In genomic region chr1:18312961-18313360, GRCh38 we compare ENCODE assay signal across 1 cellular context.
TF ChIP-seq lines count a peak whose summit lies in the region.

No MANE protein-coding gene starts in this region.

TF ChIP-seq in H1, 55 proteins besides CTCF, POLR2A, EP300 and RAD21 (continued from another document):
- TF ChIP-seq, protein P1, sequence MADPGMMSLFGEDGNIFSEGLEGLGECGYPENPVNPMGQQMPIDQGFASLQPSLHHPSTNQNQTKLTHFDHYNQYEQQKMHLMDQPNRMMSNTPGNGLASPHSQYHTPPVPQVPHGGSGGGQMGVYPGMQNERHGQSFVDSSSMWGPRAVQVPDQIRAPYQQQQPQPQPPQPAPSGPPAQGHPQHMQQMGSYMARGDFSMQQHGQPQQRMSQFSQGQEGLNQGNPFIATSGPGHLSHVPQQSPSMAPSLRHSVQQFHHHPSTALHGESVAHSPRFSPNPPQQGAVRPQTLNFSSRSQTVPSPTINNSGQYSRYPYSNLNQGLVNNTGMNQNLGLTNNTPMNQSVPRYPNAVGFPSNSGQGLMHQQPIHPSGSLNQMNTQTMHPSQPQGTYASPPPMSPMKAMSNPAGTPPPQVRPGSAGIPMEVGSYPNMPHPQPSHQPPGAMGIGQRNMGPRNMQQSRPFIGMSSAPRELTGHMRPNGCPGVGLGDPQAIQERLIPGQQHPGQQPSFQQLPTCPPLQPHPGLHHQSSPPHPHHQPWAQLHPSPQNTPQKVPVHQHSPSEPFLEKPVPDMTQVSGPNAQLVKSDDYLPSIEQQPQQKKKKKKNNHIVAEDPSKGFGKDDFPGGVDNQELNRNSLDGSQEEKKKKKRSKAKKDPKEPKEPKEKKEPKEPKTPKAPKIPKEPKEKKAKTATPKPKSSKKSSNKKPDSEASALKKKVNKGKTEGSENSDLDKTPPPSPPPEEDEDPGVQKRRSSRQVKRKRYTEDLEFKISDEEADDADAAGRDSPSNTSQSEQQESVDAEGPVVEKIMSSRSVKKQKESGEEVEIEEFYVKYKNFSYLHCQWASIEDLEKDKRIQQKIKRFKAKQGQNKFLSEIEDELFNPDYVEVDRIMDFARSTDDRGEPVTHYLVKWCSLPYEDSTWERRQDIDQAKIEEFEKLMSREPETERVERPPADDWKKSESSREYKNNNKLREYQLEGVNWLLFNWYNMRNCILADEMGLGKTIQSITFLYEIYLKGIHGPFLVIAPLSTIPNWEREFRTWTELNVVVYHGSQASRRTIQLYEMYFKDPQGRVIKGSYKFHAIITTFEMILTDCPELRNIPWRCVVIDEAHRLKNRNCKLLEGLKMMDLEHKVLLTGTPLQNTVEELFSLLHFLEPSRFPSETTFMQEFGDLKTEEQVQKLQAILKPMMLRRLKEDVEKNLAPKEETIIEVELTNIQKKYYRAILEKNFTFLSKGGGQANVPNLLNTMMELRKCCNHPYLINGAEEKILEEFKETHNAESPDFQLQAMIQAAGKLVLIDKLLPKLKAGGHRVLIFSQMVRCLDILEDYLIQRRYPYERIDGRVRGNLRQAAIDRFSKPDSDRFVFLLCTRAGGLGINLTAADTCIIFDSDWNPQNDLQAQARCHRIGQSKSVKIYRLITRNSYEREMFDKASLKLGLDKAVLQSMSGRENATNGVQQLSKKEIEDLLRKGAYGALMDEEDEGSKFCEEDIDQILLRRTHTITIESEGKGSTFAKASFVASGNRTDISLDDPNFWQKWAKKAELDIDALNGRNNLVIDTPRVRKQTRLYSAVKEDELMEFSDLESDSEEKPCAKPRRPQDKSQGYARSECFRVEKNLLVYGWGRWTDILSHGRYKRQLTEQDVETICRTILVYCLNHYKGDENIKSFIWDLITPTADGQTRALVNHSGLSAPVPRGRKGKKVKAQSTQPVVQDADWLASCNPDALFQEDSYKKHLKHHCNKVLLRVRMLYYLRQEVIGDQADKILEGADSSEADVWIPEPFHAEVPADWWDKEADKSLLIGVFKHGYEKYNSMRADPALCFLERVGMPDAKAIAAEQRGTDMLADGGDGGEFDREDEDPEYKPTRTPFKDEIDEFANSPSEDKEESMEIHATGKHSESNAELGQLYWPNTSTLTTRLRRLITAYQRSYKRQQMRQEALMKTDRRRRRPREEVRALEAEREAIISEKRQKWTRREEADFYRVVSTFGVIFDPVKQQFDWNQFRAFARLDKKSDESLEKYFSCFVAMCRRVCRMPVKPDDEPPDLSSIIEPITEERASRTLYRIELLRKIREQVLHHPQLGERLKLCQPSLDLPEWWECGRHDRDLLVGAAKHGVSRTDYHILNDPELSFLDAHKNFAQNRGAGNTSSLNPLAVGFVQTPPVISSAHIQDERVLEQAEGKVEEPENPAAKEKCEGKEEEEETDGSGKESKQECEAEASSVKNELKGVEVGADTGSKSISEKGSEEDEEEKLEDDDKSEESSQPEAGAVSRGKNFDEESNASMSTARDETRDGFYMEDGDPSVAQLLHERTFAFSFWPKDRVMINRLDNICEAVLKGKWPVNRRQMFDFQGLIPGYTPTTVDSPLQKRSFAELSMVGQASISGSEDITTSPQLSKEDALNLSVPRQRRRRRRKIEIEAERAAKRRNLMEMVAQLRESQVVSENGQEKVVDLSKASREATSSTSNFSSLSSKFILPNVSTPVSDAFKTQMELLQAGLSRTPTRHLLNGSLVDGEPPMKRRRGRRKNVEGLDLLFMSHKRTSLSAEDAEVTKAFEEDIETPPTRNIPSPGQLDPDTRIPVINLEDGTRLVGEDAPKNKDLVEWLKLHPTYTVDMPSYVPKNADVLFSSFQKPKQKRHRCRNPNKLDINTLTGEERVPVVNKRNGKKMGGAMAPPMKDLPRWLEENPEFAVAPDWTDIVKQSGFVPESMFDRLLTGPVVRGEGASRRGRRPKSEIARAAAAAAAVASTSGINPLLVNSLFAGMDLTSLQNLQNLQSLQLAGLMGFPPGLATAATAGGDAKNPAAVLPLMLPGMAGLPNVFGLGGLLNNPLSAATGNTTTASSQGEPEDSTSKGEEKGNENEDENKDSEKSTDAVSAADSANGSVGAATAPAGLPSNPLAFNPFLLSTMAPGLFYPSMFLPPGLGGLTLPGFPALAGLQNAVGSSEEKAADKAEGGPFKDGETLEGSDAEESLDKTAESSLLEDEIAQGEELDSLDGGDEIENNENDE (IDR thresholded peaks at IDR 0.05; ENCODE audit: insufficient replicate concordance, low read length): no peak
- TF ChIP-seq MAFK (IDR thresholded peaks at IDR 0.05; ENCODE audit: low read depth, low read length) (no peak), YY1 (IDR thresholded peaks at IDR 0.05; ENCODE audit: low read depth, low read length) (no peak), ASH2L (IDR thresholded peaks at IDR 0.05; ENCODE audit: low read length) (no peak), CBX8 (IDR thresholded peaks at IDR 0.05; ENCODE audit: borderline replicate concordance, low read depth, low read length) (no peak), USF2 (IDR thresholded peaks at IDR 0.05; ENCODE audit: low read length) (no peak), RBBP5 (IDR thresholded peaks at IDR 0.05; ENCODE audit: borderline replicate concordance, low read depth, low read length) (no peak)
